Comparison of ENCODE assay signal across 13 cellular contexts in the genomic region with DNA sequence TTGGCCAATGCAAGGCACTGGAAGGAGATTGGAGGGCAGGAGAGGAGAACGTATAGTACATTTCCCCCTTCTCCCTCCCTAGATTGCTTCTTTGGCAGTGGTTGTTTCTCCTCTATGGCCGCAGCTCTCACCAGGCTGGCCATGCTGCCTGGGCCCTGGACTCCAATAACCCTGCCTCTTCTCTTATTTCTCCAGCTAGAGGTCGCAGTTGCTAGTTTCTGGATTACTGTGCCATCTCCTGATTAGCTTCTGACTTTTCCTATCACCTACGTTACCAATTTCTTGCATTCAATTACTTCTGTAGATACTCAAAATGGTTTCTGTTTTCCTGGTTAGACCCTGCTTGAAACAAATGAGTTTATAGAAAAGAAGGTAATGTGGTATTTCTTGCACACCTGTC. TPM values are rescaled to one million over a fixed set of nuclear protein-coding genes. Genes with fewer than 3 reads are reported as not detected.
DNase-seq lines count a peak whose midpoint lies in the region; ATAC-seq and TF ChIP-seq lines count a peak whose summit lies in the region.
"Had no signal": no experiment of that assay in that cellular context is flagged by ENCODE, and none has a peak within 500 bp of the region (broad histone marks: within the 10 kb centered on the region; RNA-seq: fewer than 3 reads in every experiment).

No MANE protein-coding gene starts in this region.

- H4K20me1 ChIP-seq in SK-N-SH (ENCODE audit: insufficient read depth) = peaks cover 13% of the 10 kb centered on the region
- H4K20me1 ChIP-seq in OCI-LY7 (ENCODE audit: insufficient read depth, low read length) = peaks cover 8% of the 10 kb centered on the region

- no TSS peak for BruUV-seq in OCI-LY7 (replicated peaks; lab: Mats Ljungman, UMichigan)

- H2AFZ ChIP-seq in SK-N-SH (ENCODE audit: low read depth) (no peak overlapping the region), OCI-LY7 (ENCODE audit: low read length) (peak overlapping the region; percentile 28; the same call in 1 of the 2 replicates)

- no peak overlapping the region for H3K27ac ChIP-seq in SK-N-SH (ENCODE audit: low read depth in 2 of 2, low read length in 1 of 2)
- H3K27ac ChIP-seq in OCI-LY7 (ENCODE audit: low read depth, low read length, poor library complexity, severe bottlenecking) = no peak overlapping the region
- H3K27ac ChIP-seq in testis = no peak overlapping the region
- H3K27ac ChIP-seq: thyroid gland had no signal

- H3K4me1 ChIP-seq in SK-N-SH (ENCODE audit: control insufficient read depth in 1 of 2, insufficient read depth in 2 of 2, low read depth in 1 of 2, low read length in 1 of 2) (peaks cover 3 to 5% of the 10 kb centered on the region in 2 experiments; a peak in 1 of 4 replicates), OCI-LY7 (ENCODE audit: insufficient read depth, low read length, poor library complexity, severe bottlenecking) (peaks cover 16% of the 10 kb centered on the region), testis (peaks cover 13% of the 10 kb centered on the region)

- POLR2A ChIA-PET in SK-N-SH (lab: Yijun Ruan, JAX) (no interaction called here), OCI-LY7 (lab: Charles Lee) (interaction anchor here (0.5 kb wide), 1 partner anchor 530 kb away, joined by 6 read pairs; no protein-coding TSS in a partner anchor)

- no peaks in the 10 kb centered on the region for H3K27me3 ChIP-seq in SK-N-SH (ENCODE audit: insufficient read depth)
- no peaks in the 10 kb centered on the region for H3K27me3 ChIP-seq in testis
- H3K27me3 ChIP-seq: thyroid gland had no signal

- no peaks in the 10 kb centered on the region for H3F3A ChIP-seq in SK-N-SH (replicated peaks; ENCODE audit: insufficient read depth)

- CTCF ChIA-PET in SK-N-SH (lab: Yijun Ruan, JAX) = interaction anchor here (1.0 to 4.7 kb wide), 5 partner anchors 23 to 221 kb away, joined by 3 to 20 read pairs (median 7); no protein-coding TSS in a partner anchor
- CTCF ChIA-PET in OCI-LY7 (lab: Charles Lee; ENCODE audit: unreplicated experiment) = no interaction called here

- no peaks in the 10 kb centered on the region for H3K9me2 ChIP-seq in SK-N-SH
- H3K9me2 ChIP-seq in OCI-LY7 (ENCODE audit: insufficient read depth, low read length) = no peaks in the 10 kb centered on the region

- no peak for TF ChIP-seq RAD21 in SK-N-SH (IDR thresholded peaks at IDR 0.05; ENCODE audit: low read length)

- TF ChIP-seq EP300 in SK-N-SH (IDR thresholded peaks at IDR 0.05; ENCODE audit: borderline replicate concordance in 1 of 2, low read depth in 1 of 2, low read length in 1 of 2) = no peak

- H3K9ac ChIP-seq in SK-N-SH = no peak overlapping the region

- no peak for DNase-seq in SK-N-SH
- DNase-seq in OCI-LY7 (ENCODE audit: low spot score) = no peak
- no peak for DNase-seq in fibroblast of the aortic adventitia (ENCODE audit: low read depth)
- peak; percentile 23 for DNase-seq in testis
- no peak for DNase-seq in NCI-H146 treated with DMSO at 0.1 percent for 48 hours (lab: John Stamatoyannopoulos, UW; ENCODE audit: unreplicated experiment)
- DNase-seq in HuH-7.5 (ENCODE audit: low spot score) = no peak
- DNase-seq: EL, foreskin melanocyte, NCI-H2171 treated with DMSO at 0.1 percent for 48 hours had no signal

- intact Hi-C loops in OCI-LY7 (cut with micrococcal nuclease; ENCODE audit: unreplicated experiment) = no loop called here
- intact Hi-C loops in testis (cut with DNase I; ENCODE audit: low total_unique reads) = no loop called here

- TF ChIP-seq CTCF in SK-N-SH (IDR thresholded peaks at IDR 0.05) = peak; percentile 15; the same call in 1 of the 2 replicates
- TF ChIP-seq CTCF in OCI-LY7 (conservative IDR thresholded peaks at IDR 0.05; ENCODE audit: low read length) = peak; percentile 52; the same call in 1 of the 2 replicates
- TF ChIP-seq CTCF in fibroblast of the aortic adventitia (IDR thresholded peaks at IDR 0.05; ENCODE audit: insufficient read depth, low read length) = peak; percentile 19
- TF ChIP-seq CTCF in testis (IDR thresholded peaks at IDR 0.05) = no peak

- H3K4me2 ChIP-seq in SK-N-SH (no peak overlapping the region), OCI-LY7 (ENCODE audit: low read length) (no peak overlapping the region)
- H3K4me2 ChIP-seq: smooth muscle cell had no signal

- 81% methylated on average over 4 of the region's 4 CpGs for WGBS in SK-N-SH (ENCODE audit: low lambda C conversion rate)
- WGBS in testis, 2 donors = 76 to 91% methylated on average over 4 of the region's 4 CpGs

- no peaks in the 10 kb centered on the region for H3K36me3 ChIP-seq in SK-N-SH (replicated peaks in 1 of 2; ENCODE audit: control insufficient read depth in 1 of 2, insufficient read depth in 2 of 2, low read length in 1 of 2)
- no peaks in the 10 kb centered on the region for H3K36me3 ChIP-seq in OCI-LY7 (ENCODE audit: insufficient read depth, low read length)
- H3K36me3 ChIP-seq in testis (ENCODE audit: low read depth, missing control alignments) = no peaks in the 10 kb centered on the region
- H3K36me3 ChIP-seq: thyroid gland had no signal

- peaks cover 32% of the 10 kb centered on the region for H3K79me2 ChIP-seq in SK-N-SH (ENCODE audit: insufficient read depth)
- peaks cover 15% of the 10 kb centered on the region; the same call in 1 of the 2 replicates for H3K79me2 ChIP-seq in OCI-LY7 (ENCODE audit: insufficient read depth, low read depth, low read length)

- ATAC-seq in SK-N-SH treated with all-trans-retinoic acid at 6 μM for 48 hours (no peak), GM18868 (IDR thresholded peaks at IDR 0.05; ENCODE audit: unreplicated experiment) (no peak)

- H3K9me3 ChIP-seq in SK-N-SH (no peaks in the 10 kb centered on the region), OCI-LY7 (ENCODE audit: low read length) (no peaks in the 10 kb centered on the region), testis (no peaks in the 10 kb centered on the region)
- H3K9me3 ChIP-seq: thyroid gland had no signal

- H3K4me3 ChIP-seq in SK-N-SH (ENCODE audit: low read depth in 2 of 2, low read length in 1 of 2) (no peak overlapping the region), OCI-LY7 (ENCODE audit: low read depth, low read length, poor library complexity, severe bottlenecking) (no peak overlapping the region), fibroblast of the aortic adventitia (ENCODE audit: low read depth, low read length) (no peak overlapping the region), testis (no peak overlapping the region)
- H3K4me3 ChIP-seq: smooth muscle cell, thyroid gland had no signal

- no peak for TF ChIP-seq POLR2A in testis (IDR thresholded peaks at IDR 0.05)

TF ChIP-seq in SK-N-SH, 30 proteins besides CTCF, POLR2A, EP300 and RAD21 (continues in another document):
- TF ChIP-seq RFX5 (IDR thresholded peaks at IDR 0.05; ENCODE audit: low read length) (no peak), SMC3 (IDR thresholded peaks at IDR 0.05; ENCODE audit: low read depth, low read length) (no peak), POLR2AphosphoS5 (IDR thresholded peaks at IDR 0.05; ENCODE audit: low read depth, low read length) (no peak), NRF1 (IDR thresholded peaks at IDR 0.05; ENCODE audit: low read depth, low read length) (no peak), CHD2 (IDR thresholded peaks at IDR 0.05; ENCODE audit: low read length, partially characterized antibody) (no peak)
- TF ChIP-seq, protein P1, sequence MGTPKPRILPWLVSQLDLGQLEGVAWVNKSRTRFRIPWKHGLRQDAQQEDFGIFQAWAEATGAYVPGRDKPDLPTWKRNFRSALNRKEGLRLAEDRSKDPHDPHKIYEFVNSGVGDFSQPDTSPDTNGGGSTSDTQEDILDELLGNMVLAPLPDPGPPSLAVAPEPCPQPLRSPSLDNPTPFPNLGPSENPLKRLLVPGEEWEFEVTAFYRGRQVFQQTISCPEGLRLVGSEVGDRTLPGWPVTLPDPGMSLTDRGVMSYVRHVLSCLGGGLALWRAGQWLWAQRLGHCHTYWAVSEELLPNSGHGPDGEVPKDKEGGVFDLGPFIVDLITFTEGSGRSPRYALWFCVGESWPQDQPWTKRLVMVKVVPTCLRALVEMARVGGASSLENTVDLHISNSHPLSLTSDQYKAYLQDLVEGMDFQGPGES (IDR thresholded peaks at IDR 0.05; ENCODE audit: low read depth, low read length) = no peak

TF ChIP-seq in SK-N-SH treated with all-trans-retinoic acid at 6 μM for 48 hours, 23 proteins besides CTCF, POLR2A, EP300 and RAD21:
- no peak for TF ChIP-seq PPARA (CRISPR knock-in tag; IDR thresholded peaks at IDR 0.05; ENCODE audit: borderline replicate concordance)
- no peak for TF ChIP-seq TOX (CRISPR knock-in tag; IDR thresholded peaks at IDR 0.05; ENCODE audit: borderline replicate concordance)
- TF ChIP-seq, protein P2, sequence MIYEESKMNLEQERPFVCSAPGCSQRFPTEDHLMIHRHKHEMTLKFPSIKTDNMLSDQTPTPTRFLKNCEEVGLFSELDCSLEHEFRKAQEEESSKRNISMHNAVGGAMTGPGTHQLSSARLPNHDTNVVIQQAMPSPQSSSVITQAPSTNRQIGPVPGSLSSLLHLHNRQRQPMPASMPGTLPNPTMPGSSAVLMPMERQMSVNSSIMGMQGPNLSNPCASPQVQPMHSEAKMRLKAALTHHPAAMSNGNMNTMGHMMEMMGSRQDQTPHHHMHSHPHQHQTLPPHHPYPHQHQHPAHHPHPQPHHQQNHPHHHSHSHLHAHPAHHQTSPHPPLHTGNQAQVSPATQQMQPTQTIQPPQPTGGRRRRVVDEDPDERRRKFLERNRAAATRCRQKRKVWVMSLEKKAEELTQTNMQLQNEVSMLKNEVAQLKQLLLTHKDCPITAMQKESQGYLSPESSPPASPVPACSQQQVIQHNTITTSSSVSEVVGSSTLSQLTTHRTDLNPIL (CRISPR knock-in tag; IDR thresholded peaks at IDR 0.05; ENCODE audit: low read depth) = no peak
- TF ChIP-seq BACH2 (CRISPR knock-in tag; IDR thresholded peaks at IDR 0.05; ENCODE audit: borderline replicate concordance) = no peak
- TF ChIP-seq ESRRG (CRISPR knock-in tag; IDR thresholded peaks at IDR 0.05) = no peak

RNA-seq across cellular contexts. Expression of a gene that starts 2.4 kb away (rescaled TPM):
- 24.7 and 36.3 TPM in 2 replicates for polyA plus RNA-seq in SK-N-SH (2012; rRNA removed)
- polyA plus RNA-seq in SK-N-SH (2012; cell fraction: cytosol; rRNA removed) = 32.8 and 34.4 TPM in 2 replicates
- 33.6 and 38.3 TPM in 2 replicates for polyA plus RNA-seq in SK-N-SH (2012; cell fraction: nucleus; rRNA removed)
- 10.9 and 13.8 TPM in 2 replicates for total RNA-seq in OCI-LY7 (2014; rRNA removed; shearing (Covaris generic))
- 9.1 and 11.7 TPM in 2 replicates for total RNA-seq in OCI-LY7 (2022)
- 7.1 and 13.8 TPM in 2 replicates for total RNA-seq in fibroblast of the aortic adventitia (ENCODE audit: low replicate concordance)
- 10 to 100 TPM; 18.4 to 21.6 TPM for total RNA-seq in testis
- 12.8 TPM for polyA plus RNA-seq in testis (ENCODE audit: insufficient read depth, low read depth, low replicate concordance)

Comparison
In these comparisons a context has a peak if more than half of its experiments do, and no peak if none do; other contexts are left out.
1. CTCF ChIP-seq: peak in SK-N-SH (single experiment), OCI-LY7 (single experiment) and fibroblast of the aortic adventitia (single experiment); none in testis (0 of 3).